Comparison of ENCODE assay signal across 9 cellular contexts in the genomic region with DNA sequence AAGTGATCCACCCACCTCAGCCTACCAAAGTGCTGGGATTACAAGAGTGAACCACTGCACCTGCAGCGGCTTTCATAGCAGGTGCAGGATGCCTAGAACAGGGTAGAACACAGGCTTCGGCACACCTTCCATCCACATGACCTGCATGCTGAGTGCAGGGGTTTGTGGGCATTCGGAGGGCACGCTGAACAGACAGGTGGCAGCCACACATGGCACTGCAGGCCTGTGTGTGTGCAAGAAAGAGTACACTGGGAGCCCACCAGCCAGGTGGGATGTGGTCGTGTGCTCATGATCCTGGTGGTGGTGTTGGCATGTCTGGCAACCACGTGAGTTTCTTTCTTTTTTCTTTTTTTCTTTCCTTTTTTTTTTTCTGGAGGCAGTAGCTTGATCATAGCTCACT. TPM values are rescaled to one million over a fixed set of nuclear protein-coding genes. Genes with fewer than 3 reads are reported as not detected.
"Had no signal": no experiment of that assay in that cellular context is flagged by ENCODE, and none has a peak within 500 bp of the region (broad histone marks: within the 10 kb centered on the region; RNA-seq: fewer than 3 reads in every experiment).

No MANE protein-coding gene starts in this region.

- H3K4me2 ChIP-seq: KMS-11 had no signal

- ATAC-seq: HepG2 had no signal

- DNase-seq: GOT3, H9, HCEC 1CT, KBM-7 had no signal

- H3K9ac ChIP-seq: KMS-11 had no signal

- H3K27ac ChIP-seq: HL-60, KMS-11 had no signal

RNA-seq across cellular contexts. Expression of gene GRID2IP, which starts 38.4 kb away (rescaled TPM):
- total RNA-seq: H4, HepG2, HT1080 had no signal
